ENCODE assay signal across 8 cellular contexts in genomic region chr6:160930547-160931377, GRCh38.
A peak's percentile ranks its signal among the peaks of the same experiment; 100 is the strongest.
DNase-seq lines count a peak whose midpoint lies in the region; ATAC-seq, FAIRE-seq and TF ChIP-seq lines count a peak whose summit lies in the region.

No MANE protein-coding gene starts in this region.

- peaks cover 4% of the 10 kb centered on the region; the same call in 1 of the 3 replicates for H3K9me3 Mint-ChIP-seq in GM23338

- DNase-seq in ELF-1 (ENCODE audit: low read depth, low spot score) (peak; percentile 84), GM23338 (ENCODE audit: low spot score) (peak; percentile 83), T1000 (lab: John Stamatoyannopoulos, UW) (peak; percentile 56), K562 (ENCODE audit: extremely low read depth in 1 of 4, low spot score in 3 of 4) (peak in 2 of 4 experiments; percentile 28), iPS DF 6.9 (ENCODE audit: low read depth, low spot score) (peak; percentile 55), sciatic nerve (ENCODE audit: low spot score) (peak; percentile 90), NOMO-1 treated with dmso at 0.1 percent for 144 hours (lab: John Stamatoyannopoulos, UW; ENCODE audit: unreplicated experiment) (no peak)

- TF ChIP-seq CTCF in GM23338 (conservative IDR thresholded peaks at IDR 0.05; ENCODE audit: low read depth in 2 of 2) (peak; percentile 96 to 97), LNCAP (IDR thresholded peaks at IDR 0.05) (peak; percentile 87), K562 (IDR thresholded peaks at IDR 0.05 in 2 of 3, conservative IDR thresholded peaks at IDR 0.05 in 1 of 3; ENCODE audit: insufficient read depth in 2 of 3, low read depth in 1 of 3, low read length in 3 of 3) (peak; percentile 34 to 40 (median 36); a peak in 3 of 6 replicates)

- no peaks in the 10 kb centered on the region for H3F3A ChIP-seq in GM23338 (replicated peaks; ENCODE audit: low read depth)

- intact Hi-C loops in K562 (cut with micrococcal nuclease) = loop anchor here (2.0 to 5.0 kb wide), 2 partner anchors 62 to 442 kb away; partner anchors contain the start of gene MAP3K4
- intact Hi-C loops in sciatic nerve (cut with DNase I) = no loop called here

- H3K9me1 ChIP-seq in K562 (ENCODE audit: control insufficient read depth, insufficient read depth, low read length) = no peaks in the 10 kb centered on the region

- BruUV-seq in K562 (replicated peaks; lab: Mats Ljungman, UMichigan) = no TSS peak

- H3K36me3 Mint-ChIP-seq in GM23338 (ENCODE audit: low read depth) = peaks cover 2% of the 10 kb centered on the region; the same call in 1 of the 3 replicates

- peak; percentile 27 to 78; a peak in 3 of 4 replicates for TF ChIP-seq RAD21 in K562 (CRISPR knock-in tag; conservative IDR thresholded peaks at IDR 0.05 in 1 of 2, IDR thresholded peaks at IDR 0.05 in 1 of 2)

- no peaks in the 10 kb centered on the region for H3K9me2 ChIP-seq in GM23338 (ENCODE audit: insufficient read depth)

- H3K4me1 ChIP-seq in GM23338 (ENCODE audit: insufficient read depth) (peaks cover 11% of the 10 kb centered on the region; the same call in 1 of the 2 replicates), K562 (replicated peaks in 1 of 2; ENCODE audit: control insufficient read depth in 2 of 2, insufficient read depth in 2 of 2, low read length in 2 of 2) (peaks cover 6 to 16% of the 10 kb centered on the region in 2 experiments; a peak in 4 of 5 replicates), iPS DF 6.9 (ENCODE audit: control insufficient read depth, insufficient read depth, low read length) (no peaks in the 10 kb centered on the region)

- 62% methylated on average over 32 of the region's 50 CpGs for WGBS in K562 (ENCODE audit: insufficient coverage, low coverage, missing lambda C conversion rate)
- WGBS in iPS DF 6.9 (ENCODE audit: insufficient coverage, insufficient read length) = no CpG with 5 or more reads among the region's 50 CpGs

- H3K9me3 ChIP-seq in K562 (replicated peaks; ENCODE audit: control insufficient read depth, insufficient read depth, low read depth, low read length) (no peaks in the 10 kb centered on the region), iPS DF 6.9 (ENCODE audit: control insufficient read depth, insufficient read depth, low read length) (no peaks in the 10 kb centered on the region)

- CTCF ChIA-PET in K562 (lab: Yijun Ruan, JAX; ENCODE audit: low intra/inter-chr PET ratio) = no interaction called here

- peak overlapping the region; percentile 99 for H2AFZ ChIP-seq in GM23338
- no peak overlapping the region for H2AFZ ChIP-seq in K562 (ENCODE audit: low read depth, low read length)

- in situ Hi-C loops in K562 (cut with MboI) = loop anchor here (5.0 kb wide), 1 partner anchor 447 kb away; no protein-coding TSS in a partner anchor

- peaks cover 13% of the 10 kb centered on the region for H3K27me3 Mint-ChIP-seq in GM23338 (ENCODE audit: insufficient read depth, low read depth, poor library complexity)

- no peak for FAIRE-seq in K562 (lab: Jason Lieb, UNC)

- H3K4me2 ChIP-seq in GM23338 (peak overlapping the region; percentile 88), K562 (ENCODE audit: insufficient read depth, low read length) (no peak overlapping the region)

- H3K79me2 ChIP-seq in GM23338 (replicated peaks; ENCODE audit: insufficient read depth) (no peaks in the 10 kb centered on the region), K562 (ENCODE audit: control insufficient read depth, insufficient read depth, low read length) (no peaks in the 10 kb centered on the region)

- POLR2A ChIA-PET in K562 (lab: Yijun Ruan, JAX) = no interaction called here

- H3K9ac ChIP-seq in K562 (ENCODE audit: insufficient read depth in 1 of 2, low read depth in 2 of 2, low read length in 2 of 2) = no peak overlapping the region

- H3K27me3 ChIP-seq in GM23338 (ENCODE audit: insufficient read depth) (peaks cover 10% of the 10 kb centered on the region), K562 (ENCODE audit: control insufficient read depth in 2 of 2, insufficient read depth in 2 of 2, low read length in 2 of 2) (no peaks in the 10 kb centered on the region; a peak in 1 of 5 replicates), iPS DF 6.9 (ENCODE audit: control insufficient read depth, insufficient read depth, low read length) (no peaks in the 10 kb centered on the region)

- H3K27ac ChIP-seq in GM23338 (ENCODE audit: low read depth) (no peak overlapping the region), K562 (ENCODE audit: extremely low read depth, low read depth, low read length) (no peak overlapping the region), iPS DF 6.9 (ENCODE audit: low read length) (no peak overlapping the region)

- H3K4me3 Mint-ChIP-seq in GM23338 = peak overlapping the region; percentile 78

- H3K4me1 Mint-ChIP-seq in GM23338 = peaks cover 22% of the 10 kb centered on the region

- ATAC-seq in GM23338 = peak; percentile 90
- no peak for ATAC-seq in K562
- ATAC-seq in sciatic nerve = peak; percentile 96

- no peaks in the 10 kb centered on the region for H3K36me3 ChIP-seq in GM23338 (ENCODE audit: insufficient read depth)
- no peaks in the 10 kb centered on the region for H3K36me3 ChIP-seq in K562 (ENCODE audit: control insufficient read depth, insufficient read depth, low read length)
- H3K36me3 ChIP-seq in iPS DF 6.9 (ENCODE audit: control insufficient read depth, insufficient read depth, low read length) = no peaks in the 10 kb centered on the region

- H3K4me3 ChIP-seq in GM23338 (peak overlapping the region; percentile 65), K562 (no peak overlapping the region), iPS DF 6.9 (ENCODE audit: low read length) (peak overlapping the region; percentile 44; the same call in 1 of the 2 replicates)

- H3K27ac Mint-ChIP-seq in GM23338 = no peak overlapping the region

- TF ChIP-seq EP300 in K562 (IDR thresholded peaks at IDR 0.05; ENCODE audit: low read length) = no peak

- no peaks in the 10 kb centered on the region; the same call in 1 of the 2 replicates for H4K20me1 ChIP-seq in GM23338 (replicated peaks; ENCODE audit: insufficient read depth)
- no peaks in the 10 kb centered on the region for H4K20me1 ChIP-seq in K562 (replicated peaks; ENCODE audit: control insufficient read depth, insufficient read depth, low read length)

- TF ChIP-seq POLR2A in K562 (conservative IDR thresholded peaks at IDR 0.05) = no peak

TF ChIP-seq in GM23338, 12 proteins besides CTCF, POLR2A, EP300 and RAD21 (continues in another document):
- TF ChIP-seq STAT1 (IDR thresholded peaks at IDR 0.05; ENCODE audit: unreplicated experiment) = no peak
- TF ChIP-seq EZH2 (IDR thresholded peaks at IDR 0.05; ENCODE audit: low read depth, unreplicated experiment) = peak; percentile 27
- no peak for TF ChIP-seq REST (IDR thresholded peaks at IDR 0.05; ENCODE audit: unreplicated experiment)
- TF ChIP-seq EZH2phosphoT487 (IDR thresholded peaks at IDR 0.05; ENCODE audit: unreplicated experiment) = no peak

TF ChIP-seq in K562, 482 proteins besides CTCF, POLR2A, EP300 and RAD21 (continues in another document):
- TF ChIP-seq ADNP (tag; IDR thresholded peaks at IDR 0.05) (no peak), CREM (IDR thresholded peaks at IDR 0.05; ENCODE audit: low read depth) (0 out of 2 replicates have a peak, but pooled peaks have one; percentile 44), RBM39 (optimal IDR thresholded peaks at IDR 0.05; ENCODE audit: low read depth, low read length) (no peak), MYC (IDR thresholded peaks at IDR 0.05; ENCODE audit: low read depth, low read length) (no peak), MYC (CRISPR knock-in tag; IDR thresholded peaks at IDR 0.05; ENCODE audit: borderline replicate concordance, low read depth) (no peak), SMC3 (conservative IDR thresholded peaks at IDR 0.05; ENCODE audit: insufficient read depth, low read depth, low read length) (0 out of 2 replicates have a peak, but pooled peaks have one; percentile 5), CBFA2T2 (conservative IDR thresholded peaks at IDR 0.05) (no peak), ZBTB33 (CRISPR knock-in tag; IDR thresholded peaks at IDR 0.05) (peak; percentile 75; the same call in 1 of the 2 replicates), SLC30A9 (CRISPR knock-in tag; IDR thresholded peaks at IDR 0.05) (no peak), NELFE (IDR thresholded peaks at IDR 0.05; ENCODE audit: insufficient read depth, insufficient read length) (no peak), SIN3A (IDR thresholded peaks at IDR 0.05; ENCODE audit: borderline replicate concordance in 2 of 2, control insufficient read depth in 1 of 2, low read depth in 2 of 2, low read length in 2 of 2) (no peak), ZNF140 (CRISPR knock-in tag; IDR thresholded peaks at IDR 0.05) (no peak), MAX (CRISPR knock-in tag; IDR thresholded peaks at IDR 0.05) (no peak), KLF1 (tag; IDR thresholded peaks at IDR 0.05) (no peak), NR2F6 (CRISPR knock-in tag; IDR thresholded peaks at IDR 0.05) (no peak), ELF2 (CRISPR knock-in tag; IDR thresholded peaks at IDR 0.05) (no peak), SMARCA5 (IDR thresholded peaks at IDR 0.05) (no peak), MAFF (IDR thresholded peaks at IDR 0.05; ENCODE audit: low read length) (no peak), ZNF41 (CRISPR knock-in tag; conservative IDR thresholded peaks at IDR 0.05) (no peak)

Comparison
In these comparisons a context has a peak if more than half of its experiments do, and no peak if none do; other contexts are left out.
1. CTCF ChIP-seq: peak in every context shown above with its lines; median percentile 96 in GM23338; 87 in LNCAP; 36 in K562.